ENCODE assay signal across 16 cellular contexts in genomic region chr6:165551828-165552227, GRCh38.
DNase-seq lines count a peak whose midpoint lies in the region; ATAC-seq, FAIRE-seq and TF ChIP-seq lines count a peak whose summit lies in the region.
"Had no signal": no experiment of that assay in that cellular context is flagged by ENCODE, and none has a peak within 500 bp of the region (broad histone marks: within the 10 kb centered on the region; RNA-seq: fewer than 3 reads in every experiment).

No MANE protein-coding gene starts in this region.

- TF ChIP-seq EP300 in A549 (IDR thresholded peaks at IDR 0.05), result no peak

- CTCF ChIA-PET in A549 (lab: Yijun Ruan, JAX) (no interaction called here), HEK293 (lab: Yijun Ruan, JAX) (interaction anchor here (0.7 to 0.9 kb wide), 2 partner anchors 44 to 112 kb away, joined by 3 read pairs; no protein-coding TSS in a partner anchor)

- H3K27me3 Mint-ChIP-seq in endodermal cell (ENCODE audit: insufficient read depth), result no peaks in the 10 kb centered on the region
- H3K27me3 Mint-ChIP-seq: CD4-positive, alpha-beta T cell had no signal

- no peak for TF ChIP-seq RAD21 in A549 (conservative IDR thresholded peaks at IDR 0.05 in 1 of 2, IDR thresholded peaks at IDR 0.05 in 1 of 2)

- no peak overlapping the region for H3K9ac ChIP-seq in endodermal cell (ENCODE audit: extremely low read depth, low read length, poor library complexity, severe bottlenecking)
- H3K9ac ChIP-seq: BLaER1 treated with 17β-estradiol and CSF1 and Interleukin-3, amounts not matched to agents 10 nM and 100 nM had no signal

- FAIRE-seq in A549 (lab: Jason Lieb, UNC), result no peak
- FAIRE-seq: GM12891, HepG2, HTR-8/SVneo had no signal

- 55% methylated on average over 3 of the region's 3 CpGs for WGBS in A549 (ENCODE audit: missing lambda C conversion rate)
- 78 to 95% methylated on average over 2 to 3 of the region's 3 CpGs for WGBS in endodermal cell (ENCODE audit: insufficient coverage in 1 of 2, insufficient read length in 1 of 2), 2 experiments

- DNase-seq in A549 (ENCODE audit: low read depth in 1 of 2, low spot score in 1 of 2) (no peak), endodermal cell (no peak), retina (peak; percentile 1), activated gamma-delta T cell (lab: John Stamatoyannopoulos, UW) (no peak)
- DNase-seq in stimulated activated CD4-positive, alpha-beta T cell treated with anti-CD3 and anti-CD28 coated beads, Interleukin-12 subunit alpha, Interleukin-12 subunit beta, amount 100 ng/mL, for 4 hours, result no peak
- DNase-seq: 8988T; ACHN; CD4-positive, alpha-beta T cell; DMS79; H7 had no signal

- peak overlapping the region; percentile 22 for H3K27ac Mint-ChIP-seq in endodermal cell
- H3K27ac Mint-ChIP-seq: CD4-positive, alpha-beta T cell had no signal

- peak; percentile 64 to 72 for ATAC-seq in A549
- no peak for ATAC-seq in HG03521 (IDR thresholded peaks at IDR 0.05; ENCODE audit: unreplicated experiment)

- no peaks in the 10 kb centered on the region for H3K27me3 ChIP-seq in endodermal cell (ENCODE audit: control insufficient read depth, insufficient read depth, low read length, poor library complexity, severe bottlenecking)
- H3K27me3 ChIP-seq: BLaER1 treated with 17β-estradiol and CSF1 and Interleukin-3, amounts not matched to agents 10 nM and 100 nM had no signal

- H3K4me1 ChIP-seq in A549, result peaks cover 78% of the 10 kb centered on the region
- H3K4me1 ChIP-seq in HEK293 (ENCODE audit: control insufficient read depth, insufficient read depth, low read length), result peaks cover 11% of the 10 kb centered on the region
- H3K4me1 ChIP-seq in endodermal cell (ENCODE audit: control insufficient read depth, insufficient read depth, low read length), result peaks cover 19% of the 10 kb centered on the region
- H3K4me1 ChIP-seq: BLaER1 treated with 17β-estradiol and CSF1 and Interleukin-3, amounts not matched to agents 10 nM and 100 nM had no signal

- TF ChIP-seq CTCF in A549 (IDR thresholded peaks at IDR 0.05) (no peak), HEK293 (tag by site-specific recombination; IDR thresholded peaks at IDR 0.05) (no peak), endodermal cell (conservative IDR thresholded peaks at IDR 0.05) (no peak)

- H3K36me3 ChIP-seq in HEK293 (ENCODE audit: control insufficient read depth in 2 of 2, insufficient read depth in 1 of 2, low read length in 2 of 2), result no peaks in the 10 kb centered on the region
- no peaks in the 10 kb centered on the region for H3K36me3 ChIP-seq in endodermal cell (ENCODE audit: control insufficient read depth, insufficient read depth, low read length)
- H3K36me3 ChIP-seq: BLaER1 treated with 17β-estradiol and CSF1 and Interleukin-3, amounts not matched to agents 10 nM and 100 nM had no signal

- no peak for TF ChIP-seq POLR2A in A549 (IDR thresholded peaks at IDR 0.05; ENCODE audit: low read length)

- H3K36me3 Mint-ChIP-seq in endodermal cell (ENCODE audit: low read depth), result peaks cover 7% of the 10 kb centered on the region

- peaks cover 38% of the 10 kb centered on the region for H3K4me1 Mint-ChIP-seq in endodermal cell

- H3K4me2 ChIP-seq in A549, result peak overlapping the region; percentile 84
- H3K4me2 ChIP-seq: BLaER1 treated with 17β-estradiol and CSF1 and Interleukin-3, amounts not matched to agents 10 nM and 100 nM had no signal

- H3K9me3 ChIP-seq in A549 (no peaks in the 10 kb centered on the region), HEK293 (ENCODE audit: control insufficient read depth, insufficient read depth, low read depth, low read length) (no peaks in the 10 kb centered on the region), endodermal cell (ENCODE audit: control insufficient read depth, low read length) (peaks cover 15% of the 10 kb centered on the region)
- H3K9me3 ChIP-seq: BLaER1 treated with 17β-estradiol and CSF1 and Interleukin-3, amounts not matched to agents 10 nM and 100 nM had no signal

- POLR2A ChIA-PET in A549 (lab: Yijun Ruan, JAX) (no interaction called here), HEK293 (lab: Yijun Ruan, JAX) (no interaction called here)

- H3K9me3 Mint-ChIP-seq in endodermal cell, result peaks cover 4% of the 10 kb centered on the region

- H3K27ac ChIP-seq in A549, result peak overlapping the region; percentile 71 to 85
- no peak overlapping the region for H3K27ac ChIP-seq in HEK293 (ENCODE audit: extremely low read depth, low read depth, low read length)
- no peak overlapping the region for H3K27ac ChIP-seq in endodermal cell (ENCODE audit: low read depth, low read length)
- H3K27ac ChIP-seq: BLaER1 treated with 17β-estradiol and CSF1 and Interleukin-3, amounts not matched to agents 10 nM and 100 nM had no signal

- H3K4me3 ChIP-seq in A549 (no peak overlapping the region), HEK293 (ENCODE audit: low read depth, low read length) (no peak overlapping the region), endodermal cell (ENCODE audit: low read length) (no peak overlapping the region)
- H3K4me3 ChIP-seq: BLaER1 treated with 17β-estradiol and CSF1 and Interleukin-3, amounts not matched to agents 10 nM and 100 nM had no signal

- no peak overlapping the region for H3K4me3 Mint-ChIP-seq in endodermal cell
- H3K4me3 Mint-ChIP-seq: CD4-positive, alpha-beta T cell had no signal

TF ChIP-seq in A549, 52 proteins besides CTCF, POLR2A, EP300 and RAD21 (continues in another document):
- TF ChIP-seq NFE2L2 (conservative IDR thresholded peaks at IDR 0.05; ENCODE audit: low read length) (no peak), NPAS2 (CRISPR knock-in tag; IDR thresholded peaks at IDR 0.05; ENCODE audit: borderline replicate concordance) (no peak), REST (IDR thresholded peaks at IDR 0.05) (no peak), RCOR1 (IDR thresholded peaks at IDR 0.05; ENCODE audit: low read depth, low read length) (no peak)

TF ChIP-seq in HEK293, 187 proteins besides CTCF, POLR2A, EP300 and RAD21:
- no peak for TF ChIP-seq ZNF302 (tag by site-specific recombination; IDR thresholded peaks at IDR 0.05; ENCODE audit: low read depth)
- 0 out of 2 replicates have a peak, but pooled peaks have one; percentile 54 for TF ChIP-seq PRDM1 (tag by site-specific recombination; IDR thresholded peaks at IDR 0.05)
- TF ChIP-seq ZNF529 (tag by site-specific recombination; IDR thresholded peaks at IDR 0.05; ENCODE audit: insufficient replicate concordance), result no peak
- no peak for TF ChIP-seq ZNF768 (tag by site-specific recombination; IDR thresholded peaks at IDR 0.05)

Comparison
In these comparisons a context has a peak if more than half of its experiments do, and no peak if none do; other contexts are left out.
1. H3K27ac ChIP-seq: peak in A549 (2 of 2); none in HEK293 (single experiment) and endodermal cell (single experiment).